ENCODE assay signal across 19 cellular contexts in genomic region chr1:3021233-3021671, GRCh38. TPM values are rescaled to one million over a fixed set of nuclear protein-coding genes. Genes with fewer than 3 reads are reported as not detected.
A peak's percentile ranks its signal among the peaks of the same experiment; 100 is the strongest.
DNase-seq lines count a peak whose midpoint lies in the region; TF ChIP-seq lines count a peak whose summit lies in the region.
"Had no signal": no experiment of that assay in that cellular context is flagged by ENCODE, and none has a peak within 500 bp of the region (broad histone marks: within the 10 kb centered on the region; RNA-seq: fewer than 3 reads in every experiment).

Gene ACTRT2 (plus strand): TSS chr1:3021467. CDS start chr1:3021687, 220 bp downstream.

- no peak for TF ChIP-seq CTCF in HEK293 (tag by site-specific recombination; IDR thresholded peaks at IDR 0.05)
- no peak for TF ChIP-seq CTCF in sigmoid colon (IDR thresholded peaks at IDR 0.05)

- DNase-seq in ELF-1 (ENCODE audit: low read depth, low spot score) (peak; percentile 50), sigmoid colon (peak; percentile 20), NCI-H128 (lab: John Stamatoyannopoulos, UW; ENCODE audit: unreplicated experiment) (no peak), SJCRH30 (no peak), COLO829 (ENCODE audit: low spot score) (no peak)
- DNase-seq: CD4-positive, alpha-beta memory T cell; DMS79; Karpas-422; MG63; NCI-H1092; NCI-H1694; NCI-H226; NCI-H526; OCI-M1; SIG-M5 had no signal

- H3K4me3 ChIP-seq in HEK293 (ENCODE audit: low read depth, low read length) (no peak within 1 kb of the TSS), iPS-20b (ENCODE audit: low read length) (no peak within 1 kb of the TSS), sigmoid colon (no peak within 1 kb of the TSS), SJCRH30 (no peak within 1 kb of the TSS)
- H3K4me3 ChIP-seq: MG63 had no signal

- TF ChIP-seq EP300 in sigmoid colon (IDR thresholded peaks at IDR 0.05): no peak

- POLR2A ChIA-PET in HEK293 (lab: Yijun Ruan, JAX): no interaction called here

- H3K27me3 ChIP-seq in iPS-20b (ENCODE audit: insufficient read depth, low read length) (no peaks in the 10 kb centered on the region), sigmoid colon (peaks cover 0 to 59% (median 30%) of the 10 kb centered on the region in 3 donors), SJCRH30 (peaks cover 14% of the 10 kb centered on the region; the same call in 1 of the 2 replicates)

- H3K36me3 ChIP-seq in HEK293 (ENCODE audit: control insufficient read depth in 2 of 2, insufficient read depth in 1 of 2, low read length in 2 of 2) (no peaks in the 10 kb centered on the region), iPS-20b (ENCODE audit: insufficient read depth, low read depth, low read length) (no peaks in the 10 kb centered on the region), sigmoid colon (no peaks in the 10 kb centered on the region), SJCRH30 (no peaks in the 10 kb centered on the region)
- H3K36me3 ChIP-seq: MG63 had no signal

- 0 out of 2 replicates have a peak within 1 kb of the TSS, but pooled peaks have one; percentile 32 for H3K9ac ChIP-seq in iPS-20b (ENCODE audit: low read depth, low read length)

- H3K4me1 ChIP-seq in HEK293 (ENCODE audit: control insufficient read depth, insufficient read depth, low read length): no peaks in the 10 kb centered on the region
- peaks cover 9% of the 10 kb centered on the region; the same call in 1 of the 2 replicates for H3K4me1 ChIP-seq in iPS-20b (ENCODE audit: insufficient read depth, low read length)
- H3K4me1 ChIP-seq in sigmoid colon: no peaks in the 10 kb centered on the region
- no peaks in the 10 kb centered on the region for H3K4me1 ChIP-seq in SJCRH30

- 61 to 62% methylated on average over 8 of the region's 8 CpGs for WGBS in sigmoid colon, 2 donors

- TF ChIP-seq POLR2A in sigmoid colon (IDR thresholded peaks at IDR 0.05): no peak

- H3K27ac ChIP-seq in HEK293 (ENCODE audit: extremely low read depth, low read depth, low read length) (no peak within 1 kb of the TSS), iPS-20b (ENCODE audit: low read length) (no peak within 1 kb of the TSS), sigmoid colon (no peak within 1 kb of the TSS), SJCRH30 (no peak within 1 kb of the TSS)

- H3K9me3 ChIP-seq in HEK293 (ENCODE audit: control insufficient read depth, insufficient read depth, low read depth, low read length) (no peaks in the 10 kb centered on the region), iPS-20b (ENCODE audit: insufficient read depth, low read depth, low read length) (peaks cover 7% of the 10 kb centered on the region), sigmoid colon (no peaks in the 10 kb centered on the region), SJCRH30 (replicated peaks) (no peaks in the 10 kb centered on the region)
- H3K9me3 ChIP-seq: MG63 had no signal

- intact Hi-C loops in sigmoid colon (cut with DNase I): no loop called here

- CTCF ChIA-PET in HEK293 (lab: Yijun Ruan, JAX): interaction anchor here (0.6 to 1.1 kb wide), 2 partner anchors 8 to 9 kb away, joined by 3 read pairs; no protein-coding TSS in a partner anchor

TF ChIP-seq in HEK293, 187 proteins besides CTCF, POLR2A, EP300 and RAD21:
- no peak for TF ChIP-seq ZXDB (tag by site-specific recombination; IDR thresholded peaks at IDR 0.05)
- no peak for TF ChIP-seq KLF1 (tag by site-specific recombination; IDR thresholded peaks at IDR 0.05)
- no peak for TF ChIP-seq ZNF335 (tag by site-specific recombination; conservative IDR thresholded peaks at IDR 0.05)
- no peak for TF ChIP-seq ZNF341 (tag by site-specific recombination; IDR thresholded peaks at IDR 0.05; ENCODE audit: low read depth)
- TF ChIP-seq ZNF768 (tag by site-specific recombination; IDR thresholded peaks at IDR 0.05): no peak
- no peak for TF ChIP-seq KLF16 (tag by site-specific recombination; IDR thresholded peaks at IDR 0.05)
- TF ChIP-seq GLIS1 (tag by site-specific recombination; IDR thresholded peaks at IDR 0.05): peak; percentile 60
- TF ChIP-seq BCL11B (tag by site-specific recombination; IDR thresholded peaks at IDR 0.05; ENCODE audit: low read depth): no peak
- TF ChIP-seq ZIC2 (tag by site-specific recombination; IDR thresholded peaks at IDR 0.05): peak; percentile 67
- no peak for TF ChIP-seq ZNF112 (tag by site-specific recombination; IDR thresholded peaks at IDR 0.05)
- TF ChIP-seq, protein P1, sequence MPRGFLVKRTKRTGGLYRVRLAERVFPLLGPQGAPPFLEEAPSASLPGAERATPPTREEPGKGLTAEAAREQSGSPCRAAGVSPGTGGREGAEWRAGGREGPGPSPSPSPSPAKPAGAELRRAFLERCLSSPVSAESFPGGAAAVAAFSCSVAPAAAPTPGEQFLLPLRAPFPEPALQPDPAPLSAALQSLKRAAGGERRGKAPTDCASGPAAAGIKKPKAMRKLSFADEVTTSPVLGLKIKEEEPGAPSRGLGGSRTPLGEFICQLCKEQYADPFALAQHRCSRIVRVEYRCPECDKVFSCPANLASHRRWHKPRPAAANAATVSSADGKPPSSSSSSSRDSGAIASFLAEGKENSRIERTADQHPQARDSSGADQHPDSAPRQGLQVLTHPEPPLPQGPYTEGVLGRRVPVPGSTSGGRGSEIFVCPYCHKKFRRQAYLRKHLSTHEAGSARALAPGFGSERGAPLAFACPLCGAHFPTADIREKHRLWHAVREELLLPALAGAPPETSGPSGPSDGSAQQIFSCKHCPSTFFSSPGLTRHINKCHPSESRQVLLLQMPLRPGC (tag by site-specific recombination; IDR thresholded peaks at IDR 0.05): no peak
- no peak for TF ChIP-seq ZNF777 (tag by site-specific recombination; IDR thresholded peaks at IDR 0.05; ENCODE audit: borderline replicate concordance)

RNA-seq across cellular contexts. Expression of gene ACTRT2, which starts in this region (rescaled TPM):
- total RNA-seq in sigmoid colon: not detected
- not detected for polyA plus RNA-seq in sigmoid colon
- not detected in 2 replicates for total RNA-seq in SJCRH30 (2014; rRNA removed; shearing (Covaris generic))
- total RNA-seq: CD4-positive, alpha-beta memory T cell; G401; RPMI7951 had no signal
- polyA plus RNA-seq: CD4-positive, alpha-beta memory T cell had no signal

Comparison
In these comparisons a context has a peak if more than half of its experiments do, and no peak if none do; other contexts are left out.
1. Peak in DNase-seq in sigmoid colon; RNA of the gene not detected or under 1 TPM.